ENCODE assay signal across 17 cellular contexts in the genomic region with DNA sequence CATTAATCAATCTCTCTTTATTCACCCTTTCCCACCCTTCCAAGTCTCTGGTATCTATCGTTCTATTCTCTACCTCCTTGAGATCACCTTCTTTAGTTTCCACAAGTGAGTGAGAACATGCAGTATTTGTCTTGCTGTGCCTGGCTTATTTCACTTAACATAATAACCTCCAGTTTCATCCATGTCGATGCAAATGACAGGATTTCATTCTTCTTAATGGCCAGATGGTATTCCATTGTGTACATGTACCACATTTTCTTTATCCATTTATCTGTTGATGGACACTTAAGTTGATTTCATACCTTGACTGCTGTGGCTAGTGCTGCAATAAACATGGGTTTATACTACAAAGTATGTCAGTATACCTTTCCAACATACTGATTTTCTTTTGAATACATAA. TPM values are rescaled to one million over a fixed set of nuclear protein-coding genes. Genes with fewer than 3 reads are reported as not detected.
"Had no signal": no experiment of that assay in that cellular context is flagged by ENCODE, and none has a peak within 500 bp of the region (broad histone marks: within the 10 kb centered on the region; RNA-seq: fewer than 3 reads in every experiment).

No MANE protein-coding gene starts in this region.

- H3K4me3 ChIP-seq: hepatocyte, lung, ovary had no signal

- H3K27ac ChIP-seq: hepatocyte, ovary had no signal

- H3K27ac Mint-ChIP-seq: progenitor cell of endocrine pancreas had no signal

- H3K9me3 ChIP-seq: ovary had no signal

- H3K79me2 ChIP-seq: hepatocyte had no signal

- ATAC-seq: left colon, left ventricle myocardium superior, right cardiac atrium had no signal

- DNase-seq: foreskin melanocyte; head of caudate nucleus; left colon; left ventricle myocardium superior; mesenchymal stem cell; midbrain; ovary; right cardiac atrium; small intestine; stimulated activated CD4-positive, alpha-beta T cell treated with anti-CD3 and anti-CD28 coated beads, Interleukin-12 subunit alpha, Interleukin-12 subunit beta, amount 100 ng/mL, for 4 hours; stimulated activated naive CD4-positive, alpha-beta T cell; trophoblast cell had no signal

- H3K27me3 ChIP-seq: hepatocyte, ovary had no signal

- H3K4me3 Mint-ChIP-seq: dendritic cell treated with granulocyte-macrophage colony-stimulating factor and Interleukin-4, amounts not matched to agents 40 ng/mL and 50 ng/mL, for 4 days; neural crest cell had no signal

- H2AFZ ChIP-seq: hepatocyte had no signal

- H3K36me3 ChIP-seq: ovary had no signal

- H3K4me2 ChIP-seq: hepatocyte had no signal

- H3K27me3 Mint-ChIP-seq: dendritic cell treated with granulocyte-macrophage colony-stimulating factor and Interleukin-4, amounts not matched to agents 40 ng/mL and 50 ng/mL, for 4 days; progenitor cell of endocrine pancreas had no signal

RNA-seq across cellular contexts. Expression of gene AOAH, which starts 3.8 kb away (rescaled TPM):
- total RNA-seq: neural crest cell had no signal
